In the genomic region with DNA sequence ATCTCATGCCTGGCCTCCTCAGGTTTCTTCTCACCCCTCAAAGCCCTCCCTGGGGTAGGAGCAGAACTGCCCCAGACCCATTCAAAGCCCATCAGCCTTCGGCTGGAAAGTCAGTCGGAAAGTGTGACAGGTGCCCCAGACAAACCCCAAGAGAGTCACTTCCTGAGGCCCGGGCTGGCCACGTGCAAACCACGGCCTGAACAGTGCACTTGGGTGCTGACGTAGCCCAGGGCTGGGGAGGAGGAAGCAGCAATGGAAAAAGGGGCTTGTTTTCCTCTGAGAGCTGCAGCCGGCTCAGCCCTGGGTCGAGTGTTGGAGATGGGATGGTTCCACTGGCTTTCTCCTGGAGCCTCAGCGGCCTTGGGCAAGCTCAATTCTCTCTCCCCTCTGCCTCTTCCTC, we compare ENCODE assay signal across 8 cellular contexts. TPM values are rescaled to one million over a fixed set of nuclear protein-coding genes. Genes with fewer than 3 reads are reported as not detected.
DNase-seq lines count a peak whose midpoint lies in the region; ATAC-seq lines count a peak whose summit lies in the region.

No MANE protein-coding gene starts in this region.

- no peaks in the 10 kb centered on the region for H3K36me3 Mint-ChIP-seq in activated CD4-positive, alpha-beta T cell treated with anti-CD3 and anti-CD28 coated beads, Interleukin-2, amount 10 ng/mL, durations not matched to agents 7 days and 5 days (ENCODE audit: low read depth)

- H3K4me3 Mint-ChIP-seq in activated CD4-positive, alpha-beta T cell treated with anti-CD3 and anti-CD28 coated beads, Interleukin-2, amount 10 ng/mL, durations not matched to agents 7 days and 5 days, result no peak overlapping the region

- DNase-seq in activated CD4-positive, alpha-beta T cell treated with anti-CD3 and anti-CD28 coated beads, Interleukin-2, amount 10 ng/mL, durations not matched to agents 7 days and 5 days, result peak; percentile 75
- DNase-seq in effector CD8-positive, alpha-beta T cell (lab: John Stamatoyannopoulos, UW), result peak; percentile 62
- peak; percentile 70 to 80 for DNase-seq in stimulated activated CD8-positive, alpha-beta memory T cell treated with anti-CD3 and anti-CD28 coated beads, Interleukin-2, amount 100 ng/mL, for 1 hour (ENCODE audit: low read depth in 2 of 2)
- DNase-seq in kidney glomerular epithelial cell (lab: John Stamatoyannopoulos, UW) (no peak), NCI-H524 (lab: John Stamatoyannopoulos, UW) (no peak), superior temporal gyrus (ENCODE audit: extremely low spot score) (no peak)

- POLR2A ChIA-PET in activated CD4-positive, alpha-beta T cell treated with anti-CD3 and anti-CD28 coated beads, Interleukin-2, amount 10 ng/mL, durations not matched to agents 7 days and 5 days (lab: Charles Lee), result no interaction called here

- no peaks in the 10 kb centered on the region for H3K9me3 Mint-ChIP-seq in activated CD4-positive, alpha-beta T cell treated with anti-CD3 and anti-CD28 coated beads, Interleukin-2, amount 10 ng/mL, durations not matched to agents 7 days and 5 days

- ATAC-seq in HG02642 (IDR thresholded peaks at IDR 0.05; ENCODE audit: poor library complexity, unreplicated experiment) (peak; percentile 25), GM19023 (IDR thresholded peaks at IDR 0.05; ENCODE audit: unreplicated experiment) (no peak)

- H3K27ac Mint-ChIP-seq in activated CD4-positive, alpha-beta T cell treated with anti-CD3 and anti-CD28 coated beads, Interleukin-2, amount 10 ng/mL, durations not matched to agents 7 days and 5 days, result peak overlapping the region; percentile 95

- CTCF ChIA-PET in activated CD4-positive, alpha-beta T cell treated with anti-CD3 and anti-CD28 coated beads, Interleukin-2, amount 10 ng/mL, durations not matched to agents 7 days and 5 days (lab: Charles Lee), result interaction anchor here (0.5 to 4.7 kb wide), 6 partner anchors 10 to 107 kb away, joined by 3 to 31 read pairs (median 4); a partner anchor contains a TSS

- peaks cover 34% of the 10 kb centered on the region for H3K4me1 Mint-ChIP-seq in activated CD4-positive, alpha-beta T cell treated with anti-CD3 and anti-CD28 coated beads, Interleukin-2, amount 10 ng/mL, durations not matched to agents 7 days and 5 days

- H3K27me3 Mint-ChIP-seq in activated CD4-positive, alpha-beta T cell treated with anti-CD3 and anti-CD28 coated beads, Interleukin-2, amount 10 ng/mL, durations not matched to agents 7 days and 5 days, result no peaks in the 10 kb centered on the region

RNA-seq across cellular contexts. Expression of a gene that starts 6.0 kb away (rescaled TPM):
- total RNA-seq in activated CD4-positive, alpha-beta T cell treated with anti-CD3 and anti-CD28 coated beads, Interleukin-2, amount 10 ng/mL, durations not matched to agents 7 days and 5 days, result 1 to 10 TPM in 1 of 2 experiments, under 1 TPM in 1; 0.97 to 1.1 TPM

RNA-seq across cellular contexts. Expression of a gene that starts 20.5 kb away (rescaled TPM):
- total RNA-seq in activated CD4-positive, alpha-beta T cell treated with anti-CD3 and anti-CD28 coated beads, Interleukin-2, amount 10 ng/mL, durations not matched to agents 7 days and 5 days, result under 1 TPM; 0.62 to 0.77 TPM

Comparison
In these comparisons a context has a peak if more than half of its experiments do, and no peak if none do; other contexts are left out.
1. DNase-seq: peak in activated CD4-positive, alpha-beta T cell treated with anti-CD3 and anti-CD28 coated beads, Interleukin-2, amount 10 ng/mL, durations not matched to agents 7 days and 5 days (single experiment), effector CD8-positive, alpha-beta T cell (single experiment) and stimulated activated CD8-positive, alpha-beta memory T cell treated with anti-CD3 and anti-CD28 coated beads, Interleukin-2, amount 100 ng/mL, for 1 hour (2 of 2); none in kidney glomerular epithelial cell (single experiment), NCI-H524 (0 of 2) and superior temporal gyrus (single experiment).